Comparison of ENCODE assay signal across 8 cellular contexts in genomic region chr13:49240017-49240416, GRCh38. TPM values are rescaled to one million over a fixed set of nuclear protein-coding genes. Genes with fewer than 3 reads are reported as not detected.
DNase-seq lines count a peak whose midpoint lies in the region; ATAC-seq, FAIRE-seq and TF ChIP-seq lines count a peak whose summit lies in the region.

No MANE protein-coding gene starts in this region.

- no peaks in the 10 kb centered on the region for H4K20me1 ChIP-seq in KMS-11 (ENCODE audit: insufficient read depth)

- no peaks in the 10 kb centered on the region for H3K36me3 Mint-ChIP-seq in activated CD4-positive, alpha-beta memory T cell treated with anti-CD3 and anti-CD28 coated beads, Interleukin-2, amount 10 ng/mL, durations not matched to agents 7 days and 5 days (ENCODE audit: low read depth)
- no peaks in the 10 kb centered on the region for H3K36me3 Mint-ChIP-seq in type B pancreatic cell

- CTCF ChIA-PET in activated CD4-positive, alpha-beta memory T cell treated with anti-CD3 and anti-CD28 coated beads, Interleukin-2, amount 10 ng/mL, durations not matched to agents 7 days and 5 days (lab: Charles Lee): interaction anchor here (0.6 to 3.4 kb wide), 12 partner anchors 8 to 424 kb away, joined by 3 to 66 read pairs (median 4); partner anchors contain the start of gene CDADC1

- no peak overlapping the region for H3K4me2 ChIP-seq in KMS-11

- H2AFZ ChIP-seq in KMS-11 (ENCODE audit: low read depth): no peak overlapping the region

- no peaks in the 10 kb centered on the region for H3K27me3 ChIP-seq in KMS-11 (ENCODE audit: insufficient read depth, low read depth)

- H3K27ac Mint-ChIP-seq in activated CD4-positive, alpha-beta memory T cell treated with anti-CD3 and anti-CD28 coated beads, Interleukin-2, amount 10 ng/mL, durations not matched to agents 7 days and 5 days: no peak overlapping the region
- H3K27ac Mint-ChIP-seq in type B pancreatic cell: no peak overlapping the region

- no peaks in the 10 kb centered on the region for H3K4me1 ChIP-seq in KMS-11 (ENCODE audit: low read depth, poor library complexity, severe bottlenecking)

- no peaks in the 10 kb centered on the region for H3K9me3 Mint-ChIP-seq in activated CD4-positive, alpha-beta memory T cell treated with anti-CD3 and anti-CD28 coated beads, Interleukin-2, amount 10 ng/mL, durations not matched to agents 7 days and 5 days
- H3K9me3 Mint-ChIP-seq in type B pancreatic cell: no peaks in the 10 kb centered on the region

- H3K79me2 ChIP-seq in KMS-11 (ENCODE audit: insufficient read depth, low read depth): no peaks in the 10 kb centered on the region

- H3K4me1 Mint-ChIP-seq in activated CD4-positive, alpha-beta memory T cell treated with anti-CD3 and anti-CD28 coated beads, Interleukin-2, amount 10 ng/mL, durations not matched to agents 7 days and 5 days: peaks cover 2% of the 10 kb centered on the region
- no peaks in the 10 kb centered on the region for H3K4me1 Mint-ChIP-seq in type B pancreatic cell (ENCODE audit: unreplicated experiment)

- H3K27me3 Mint-ChIP-seq in activated CD4-positive, alpha-beta memory T cell treated with anti-CD3 and anti-CD28 coated beads, Interleukin-2, amount 10 ng/mL, durations not matched to agents 7 days and 5 days: peaks cover 14% of the 10 kb centered on the region
- H3K27me3 Mint-ChIP-seq in type B pancreatic cell: peaks cover 18% of the 10 kb centered on the region

- no peak for FAIRE-seq in frontal cortex (lab: Jason Lieb, UNC)

- no peak overlapping the region for H3K4me3 Mint-ChIP-seq in activated CD4-positive, alpha-beta memory T cell treated with anti-CD3 and anti-CD28 coated beads, Interleukin-2, amount 10 ng/mL, durations not matched to agents 7 days and 5 days
- H3K4me3 Mint-ChIP-seq in type B pancreatic cell: no peak overlapping the region

- DNase-seq in activated CD8-positive, alpha-beta memory T cell treated with anti-CD3 and anti-CD28 coated beads, Interleukin-2, amount 50 U/mL, for 4 hours: peak; percentile 24
- no peak for DNase-seq in activated CD8-positive, alpha-beta memory T cell treated with anti-CD3 and anti-CD28 coated beads, Interleukin-2, amount 50 U/mL, for 48 hours
- DNase-seq in activated CD4-positive, alpha-beta memory T cell treated with anti-CD3 and anti-CD28 coated beads, Interleukin-2, amount 10 ng/mL, durations not matched to agents 7 days and 5 days: peak; percentile 52
- DNase-seq in iris pigment epithelial cell (ENCODE audit: low read depth) (peak; percentile 60), type B pancreatic cell (ENCODE audit: extremely low spot score, unreplicated experiment) (no peak), frontal cortex (ENCODE audit: low spot score in 2 of 2) (no peak)

- H3K9ac ChIP-seq in KMS-11: no peak overlapping the region

- no peak overlapping the region for H3K27ac ChIP-seq in KMS-11

- H3K36me3 ChIP-seq in KMS-11 (ENCODE audit: insufficient read depth): no peaks in the 10 kb centered on the region

- POLR2A ChIA-PET in activated CD4-positive, alpha-beta memory T cell treated with anti-CD3 and anti-CD28 coated beads, Interleukin-2, amount 10 ng/mL, durations not matched to agents 7 days and 5 days (lab: Charles Lee): interaction anchor here (1.0 kb wide), 1 partner anchor 11 kb away, joined by 4 read pairs; no protein-coding TSS in a partner anchor

- no peak overlapping the region for H3K4me3 ChIP-seq in KMS-11 (IDR thresholded peaks at IDR 0.05; ENCODE audit: insufficient read depth, low read depth, low read length)

- ATAC-seq in HG03097 (IDR thresholded peaks at IDR 0.05; ENCODE audit: low FRiP score, unreplicated experiment): no peak

- TF ChIP-seq CTCF in KMS-11 (conservative IDR thresholded peaks at IDR 0.05; ENCODE audit: low read depth, low read length) (peak; percentile 39), type B pancreatic cell (conservative IDR thresholded peaks at IDR 0.05) (peak; percentile 53)

RNA-seq across cellular contexts. Expression of gene CDADC1, which starts 7.7 kb away (rescaled TPM):
- 10 to 100 TPM; 12.8 to 16.7 TPM for total RNA-seq in activated CD4-positive, alpha-beta memory T cell treated with anti-CD3 and anti-CD28 coated beads, Interleukin-2, amount 10 ng/mL, durations not matched to agents 7 days and 5 days
- total RNA-seq in type B pancreatic cell (ENCODE audit: low replicate concordance): 11.2 and 12.5 TPM in 2 replicates
- total RNA-seq in frontal cortex: 12.6 TPM

RNA-seq across cellular contexts. Expression of gene MLNR, which starts 19.9 kb away (rescaled TPM):
- total RNA-seq in activated CD4-positive, alpha-beta memory T cell treated with anti-CD3 and anti-CD28 coated beads, Interleukin-2, amount 10 ng/mL, durations not matched to agents 7 days and 5 days: not detected
- not detected in 2 replicates for total RNA-seq in type B pancreatic cell (ENCODE audit: low replicate concordance)
- total RNA-seq in frontal cortex: not detected

Comparison
In these comparisons a context has a peak if more than half of its experiments do, and no peak if none do; other contexts are left out.
1. DNase-seq: peak in activated CD8-positive, alpha-beta memory T cell treated with anti-CD3 and anti-CD28 coated beads, Interleukin-2, amount 50 U/mL, for 4 hours (single experiment), activated CD4-positive, alpha-beta memory T cell treated with anti-CD3 and anti-CD28 coated beads, Interleukin-2, amount 10 ng/mL, durations not matched to agents 7 days and 5 days (single experiment) and iris pigment epithelial cell (single experiment); none in activated CD8-positive, alpha-beta memory T cell treated with anti-CD3 and anti-CD28 coated beads, Interleukin-2, amount 50 U/mL, for 48 hours (single experiment), type B pancreatic cell (single experiment) and frontal cortex (0 of 2).